In the genomic region with DNA sequence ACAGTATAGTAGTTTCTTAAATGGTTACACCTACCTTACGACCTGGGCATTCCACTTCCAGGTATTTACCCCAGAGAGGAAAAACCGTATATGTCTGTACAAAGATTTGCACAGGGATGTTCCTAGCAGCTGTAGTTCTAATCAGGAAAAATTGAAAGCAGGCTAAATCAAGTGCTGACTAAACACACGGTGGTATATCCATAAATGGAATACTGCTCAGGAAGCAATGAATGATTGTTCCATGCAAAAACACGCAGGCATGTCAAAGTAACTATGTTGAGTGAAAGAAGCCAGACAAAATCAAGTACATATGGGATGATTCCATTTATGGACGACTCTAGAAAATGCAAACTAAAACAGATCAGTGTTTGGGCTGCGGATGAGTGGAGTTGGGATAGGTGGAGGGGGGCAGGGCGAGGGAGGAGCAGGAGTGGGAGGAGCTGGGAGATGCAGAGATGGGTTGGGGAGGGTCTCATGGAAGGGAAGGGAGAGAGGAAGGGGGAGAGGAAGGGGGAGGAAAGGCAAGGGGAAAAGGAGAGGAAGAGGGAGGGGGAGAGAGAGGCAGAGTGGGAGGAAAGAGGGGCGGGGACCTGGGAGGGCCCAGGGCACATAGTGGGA, we compare ENCODE assay signal across 8 cellular contexts. TPM values are rescaled to one million over a fixed set of nuclear protein-coding genes. Genes with fewer than 3 reads are reported as not detected.
DNase-seq lines count a peak whose midpoint lies in the region; ATAC-seq lines count a peak whose summit lies in the region.

No MANE protein-coding gene starts in this region.

- H3K36me3 Mint-ChIP-seq in activated CD4-positive, alpha-beta T cell treated with anti-CD3 and anti-CD28 coated beads, Interleukin-2, amount 10 ng/mL, durations not matched to agents 24 days and 14 days (ENCODE audit: low read depth), result peaks cover 1% of the 10 kb centered on the region

- no peak for DNase-seq in activated CD4-positive, alpha-beta T cell treated with anti-CD3 and anti-CD28 coated beads, Interleukin-2, amount 10 ng/mL, durations not matched to agents 24 days and 14 days
- DNase-seq in activated CD4-positive, alpha-beta T cell treated with anti-CD3 and anti-CD28 coated beads, Interleukin-2, amount 50 U/mL, for 1 hour, result no peak
- DNase-seq in adipocyte (ENCODE audit: low read depth) (no peak), iris pigment epithelial cell (ENCODE audit: low read depth) (peak; percentile 9), iPS-NIHi11 (ENCODE audit: low spot score) (no peak)
- no peak for DNase-seq in activated CD4-positive, alpha-beta T cell treated with anti-CD3 and anti-CD28 coated beads for 1 hour

- peak overlapping the region; percentile 51 for H3K9ac ChIP-seq in adipocyte (ENCODE audit: low read length)

- peak overlapping the region; percentile 81 for H3K27ac Mint-ChIP-seq in activated CD4-positive, alpha-beta T cell treated with anti-CD3 and anti-CD28 coated beads, Interleukin-2, amount 10 ng/mL, durations not matched to agents 24 days and 14 days

- no peaks in the 10 kb centered on the region for H3K36me3 ChIP-seq in adipocyte (ENCODE audit: control insufficient read depth, insufficient read depth, low read length, severe bottlenecking)

- ATAC-seq in HG03139 (IDR thresholded peaks at IDR 0.05; ENCODE audit: unreplicated experiment), result no peak

- H3K4me3 Mint-ChIP-seq in activated CD4-positive, alpha-beta T cell treated with anti-CD3 and anti-CD28 coated beads, Interleukin-2, amount 10 ng/mL, durations not matched to agents 24 days and 14 days, result peak overlapping the region; percentile 89

- H3K4me3 ChIP-seq in adipocyte (ENCODE audit: low read length), result peak overlapping the region; percentile 82

- H3K27me3 ChIP-seq in adipocyte (replicated peaks; ENCODE audit: control insufficient read depth, insufficient read depth, low read length), result no peaks in the 10 kb centered on the region

- peak overlapping the region; percentile 39 for H3K27ac ChIP-seq in temporal lobe (ENCODE audit: low read depth, low read length)

- H3K27me3 Mint-ChIP-seq in activated CD4-positive, alpha-beta T cell treated with anti-CD3 and anti-CD28 coated beads, Interleukin-2, amount 10 ng/mL, durations not matched to agents 24 days and 14 days, result peaks cover 20% of the 10 kb centered on the region

- peaks cover 5% of the 10 kb centered on the region for H3K9me3 Mint-ChIP-seq in activated CD4-positive, alpha-beta T cell treated with anti-CD3 and anti-CD28 coated beads, Interleukin-2, amount 10 ng/mL, durations not matched to agents 24 days and 14 days

- intact Hi-C loops in activated CD4-positive, alpha-beta T cell treated with anti-CD3 and anti-CD28 coated beads, Interleukin-2, amount 10 ng/mL, durations not matched to agents 24 days and 14 days (cut with micrococcal nuclease), result loop anchor here (5.0 to 10.0 kb wide), 7 partner anchors 342 to 1920 kb away; partner anchors contain the start of genes ARHGAP21, DNAJC1, ENKUR and OTUD1

- peaks cover 16% of the 10 kb centered on the region for H3K4me1 ChIP-seq in adipocyte (ENCODE audit: control insufficient read depth, insufficient read depth, low read length)

- peaks cover 29% of the 10 kb centered on the region for H3K9me3 ChIP-seq in adipocyte (ENCODE audit: control insufficient read depth, low read length)

- peaks cover 35% of the 10 kb centered on the region for H3K4me1 Mint-ChIP-seq in activated CD4-positive, alpha-beta T cell treated with anti-CD3 and anti-CD28 coated beads, Interleukin-2, amount 10 ng/mL, durations not matched to agents 24 days and 14 days

RNA-seq across cellular contexts. Expression of gene MSRB2, which starts 0.5 kb away (rescaled TPM):
- total RNA-seq in activated CD4-positive, alpha-beta T cell treated with anti-CD3 and anti-CD28 coated beads, Interleukin-2, amount 10 ng/mL, durations not matched to agents 24 days and 14 days, result 3.3 and 3.9 TPM in 2 replicates
- 16.0 TPM for total RNA-seq in temporal lobe
